ENCODE assay signal across 1 cellular context in the genomic region with DNA sequence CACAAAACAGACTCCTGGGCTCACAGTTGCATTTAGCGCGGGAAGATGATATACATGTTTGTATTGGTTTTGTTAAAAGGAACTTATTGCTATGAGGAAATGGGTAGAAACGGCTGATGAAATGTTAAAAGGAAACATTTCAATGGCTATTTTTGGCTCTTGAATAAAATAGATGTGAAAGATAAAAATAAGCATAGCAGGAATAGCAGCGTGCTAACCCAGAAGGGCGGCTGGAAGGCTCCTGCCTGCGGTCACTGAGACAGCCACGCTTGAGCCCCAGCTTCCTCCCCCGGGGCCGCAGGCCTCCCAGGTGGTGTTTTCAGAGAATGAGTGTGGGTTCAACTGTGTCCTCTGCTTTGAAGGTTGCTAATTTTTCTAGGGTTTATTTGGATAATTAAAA.
TF ChIP-seq lines count a peak whose summit lies in the region.

No MANE protein-coding gene starts in this region.

TF ChIP-seq in GM12878, 131 proteins besides CTCF, POLR2A, EP300 and RAD21 (continued from another document and continues in another):
- TF ChIP-seq, protein P1, sequence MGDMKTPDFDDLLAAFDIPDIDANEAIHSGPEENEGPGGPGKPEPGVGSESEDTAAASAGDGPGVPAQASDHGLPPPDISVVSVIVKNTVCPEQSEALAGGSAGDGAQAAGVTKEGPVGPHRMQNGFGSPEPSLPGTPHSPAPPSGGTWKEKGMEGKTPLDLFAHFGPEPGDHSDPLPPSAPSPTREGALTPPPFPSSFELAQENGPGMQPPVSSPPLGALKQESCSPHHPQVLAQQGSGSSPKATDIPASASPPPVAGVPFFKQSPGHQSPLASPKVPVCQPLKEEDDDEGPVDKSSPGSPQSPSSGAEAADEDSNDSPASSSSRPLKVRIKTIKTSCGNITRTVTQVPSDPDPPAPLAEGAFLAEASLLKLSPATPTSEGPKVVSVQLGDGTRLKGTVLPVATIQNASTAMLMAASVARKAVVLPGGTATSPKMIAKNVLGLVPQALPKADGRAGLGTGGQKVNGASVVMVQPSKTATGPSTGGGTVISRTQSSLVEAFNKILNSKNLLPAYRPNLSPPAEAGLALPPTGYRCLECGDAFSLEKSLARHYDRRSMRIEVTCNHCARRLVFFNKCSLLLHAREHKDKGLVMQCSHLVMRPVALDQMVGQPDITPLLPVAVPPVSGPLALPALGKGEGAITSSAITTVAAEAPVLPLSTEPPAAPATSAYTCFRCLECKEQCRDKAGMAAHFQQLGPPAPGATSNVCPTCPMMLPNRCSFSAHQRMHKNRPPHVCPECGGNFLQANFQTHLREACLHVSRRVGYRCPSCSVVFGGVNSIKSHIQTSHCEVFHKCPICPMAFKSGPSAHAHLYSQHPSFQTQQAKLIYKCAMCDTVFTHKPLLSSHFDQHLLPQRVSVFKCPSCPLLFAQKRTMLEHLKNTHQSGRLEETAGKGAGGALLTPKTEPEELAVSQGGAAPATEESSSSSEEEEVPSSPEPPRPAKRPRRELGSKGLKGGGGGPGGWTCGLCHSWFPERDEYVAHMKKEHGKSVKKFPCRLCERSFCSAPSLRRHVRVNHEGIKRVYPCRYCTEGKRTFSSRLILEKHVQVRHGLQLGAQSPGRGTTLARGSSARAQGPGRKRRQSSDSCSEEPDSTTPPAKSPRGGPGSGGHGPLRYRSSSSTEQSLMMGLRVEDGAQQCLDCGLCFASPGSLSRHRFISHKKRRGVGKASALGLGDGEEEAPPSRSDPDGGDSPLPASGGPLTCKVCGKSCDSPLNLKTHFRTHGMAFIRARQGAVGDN (IDR thresholded peaks at IDR 0.05), result no peak
- TF ChIP-seq ZNF207 (IDR thresholded peaks at IDR 0.05; ENCODE audit: borderline replicate concordance), result no peak
- TF ChIP-seq HDAC2 (IDR thresholded peaks at IDR 0.05), result no peak
- TF ChIP-seq JUNB (IDR thresholded peaks at IDR 0.05), result no peak; the same call in 1 of the 2 replicates
- TF ChIP-seq NFIC (IDR thresholded peaks at IDR 0.05; ENCODE audit: low read depth, low read length), result peak; percentile 82
- no peak for TF ChIP-seq YBX1 (IDR thresholded peaks at IDR 0.05)
- TF ChIP-seq FOS (IDR thresholded peaks at IDR 0.05; ENCODE audit: borderline replicate concordance, extremely low read depth, insufficient read length), result no peak
- TF ChIP-seq, protein P2, sequence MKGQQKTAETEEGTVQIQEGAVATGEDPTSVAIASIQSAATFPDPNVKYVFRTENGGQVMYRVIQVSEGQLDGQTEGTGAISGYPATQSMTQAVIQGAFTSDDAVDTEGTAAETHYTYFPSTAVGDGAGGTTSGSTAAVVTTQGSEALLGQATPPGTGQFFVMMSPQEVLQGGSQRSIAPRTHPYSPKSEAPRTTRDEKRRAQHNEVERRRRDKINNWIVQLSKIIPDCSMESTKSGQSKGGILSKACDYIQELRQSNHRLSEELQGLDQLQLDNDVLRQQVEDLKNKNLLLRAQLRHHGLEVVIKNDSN (IDR thresholded peaks at IDR 0.05; ENCODE audit: borderline replicate concordance, extremely low read length, insufficient read depth, low read depth, low read length), result no peak
- no peak for TF ChIP-seq SIN3A (IDR thresholded peaks at IDR 0.05; ENCODE audit: low read depth, low read length)
- no peak for TF ChIP-seq SMAD1 (IDR thresholded peaks at IDR 0.05; ENCODE audit: low read depth, partially characterized antibody)
- 0 out of 2 replicates have a peak, but pooled peaks have one; percentile 50 for TF ChIP-seq TCF3 (IDR thresholded peaks at IDR 0.05; ENCODE audit: borderline replicate concordance, insufficient read depth, low read depth, low read length)
- no peak for TF ChIP-seq SREBF2 (IDR thresholded peaks at IDR 0.05; ENCODE audit: low read length)
- no peak for TF ChIP-seq MYB (IDR thresholded peaks at IDR 0.05; ENCODE audit: borderline replicate concordance, low read depth, low read length)
- TF ChIP-seq ZBED1 (IDR thresholded peaks at IDR 0.05; ENCODE audit: borderline replicate concordance), result peak; percentile 27; the same call in 1 of the 2 replicates
- TF ChIP-seq BHLHE40 (IDR thresholded peaks at IDR 0.05; ENCODE audit: borderline replicate concordance in 1 of 2, low read depth in 2 of 2, low read length in 1 of 2), result peak; percentile 77 to 81
- peak; percentile 24; the same call in 1 of the 2 replicates for TF ChIP-seq CHD2 (IDR thresholded peaks at IDR 0.05; ENCODE audit: borderline replicate concordance, low read depth, low read length)
- TF ChIP-seq EED (IDR thresholded peaks at IDR 0.05; ENCODE audit: low read depth), result peak; percentile 72
- 0 out of 2 replicates have a peak, but pooled peaks have one; percentile 36 for TF ChIP-seq MTA3 (IDR thresholded peaks at IDR 0.05; ENCODE audit: borderline replicate concordance, low read length)
- TF ChIP-seq FOXM1 (IDR thresholded peaks at IDR 0.05; ENCODE audit: low read depth, low read length), result peak; percentile 80; the same call in 1 of the 2 replicates
- TF ChIP-seq, protein P3, sequence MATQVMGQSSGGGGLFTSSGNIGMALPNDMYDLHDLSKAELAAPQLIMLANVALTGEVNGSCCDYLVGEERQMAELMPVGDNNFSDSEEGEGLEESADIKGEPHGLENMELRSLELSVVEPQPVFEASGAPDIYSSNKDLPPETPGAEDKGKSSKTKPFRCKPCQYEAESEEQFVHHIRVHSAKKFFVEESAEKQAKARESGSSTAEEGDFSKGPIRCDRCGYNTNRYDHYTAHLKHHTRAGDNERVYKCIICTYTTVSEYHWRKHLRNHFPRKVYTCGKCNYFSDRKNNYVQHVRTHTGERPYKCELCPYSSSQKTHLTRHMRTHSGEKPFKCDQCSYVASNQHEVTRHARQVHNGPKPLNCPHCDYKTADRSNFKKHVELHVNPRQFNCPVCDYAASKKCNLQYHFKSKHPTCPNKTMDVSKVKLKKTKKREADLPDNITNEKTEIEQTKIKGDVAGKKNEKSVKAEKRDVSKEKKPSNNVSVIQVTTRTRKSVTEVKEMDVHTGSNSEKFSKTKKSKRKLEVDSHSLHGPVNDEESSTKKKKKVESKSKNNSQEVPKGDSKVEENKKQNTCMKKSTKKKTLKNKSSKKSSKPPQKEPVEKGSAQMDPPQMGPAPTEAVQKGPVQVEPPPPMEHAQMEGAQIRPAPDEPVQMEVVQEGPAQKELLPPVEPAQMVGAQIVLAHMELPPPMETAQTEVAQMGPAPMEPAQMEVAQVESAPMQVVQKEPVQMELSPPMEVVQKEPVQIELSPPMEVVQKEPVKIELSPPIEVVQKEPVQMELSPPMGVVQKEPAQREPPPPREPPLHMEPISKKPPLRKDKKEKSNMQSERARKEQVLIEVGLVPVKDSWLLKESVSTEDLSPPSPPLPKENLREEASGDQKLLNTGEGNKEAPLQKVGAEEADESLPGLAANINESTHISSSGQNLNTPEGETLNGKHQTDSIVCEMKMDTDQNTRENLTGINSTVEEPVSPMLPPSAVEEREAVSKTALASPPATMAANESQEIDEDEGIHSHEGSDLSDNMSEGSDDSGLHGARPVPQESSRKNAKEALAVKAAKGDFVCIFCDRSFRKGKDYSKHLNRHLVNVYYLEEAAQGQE (IDR thresholded peaks at IDR 0.05; ENCODE audit: low read depth, low read length), result no peak
- no peak for TF ChIP-seq NRF1 (conservative IDR thresholded peaks at IDR 0.05; ENCODE audit: low read depth, low read length)
- TF ChIP-seq, protein P4, sequence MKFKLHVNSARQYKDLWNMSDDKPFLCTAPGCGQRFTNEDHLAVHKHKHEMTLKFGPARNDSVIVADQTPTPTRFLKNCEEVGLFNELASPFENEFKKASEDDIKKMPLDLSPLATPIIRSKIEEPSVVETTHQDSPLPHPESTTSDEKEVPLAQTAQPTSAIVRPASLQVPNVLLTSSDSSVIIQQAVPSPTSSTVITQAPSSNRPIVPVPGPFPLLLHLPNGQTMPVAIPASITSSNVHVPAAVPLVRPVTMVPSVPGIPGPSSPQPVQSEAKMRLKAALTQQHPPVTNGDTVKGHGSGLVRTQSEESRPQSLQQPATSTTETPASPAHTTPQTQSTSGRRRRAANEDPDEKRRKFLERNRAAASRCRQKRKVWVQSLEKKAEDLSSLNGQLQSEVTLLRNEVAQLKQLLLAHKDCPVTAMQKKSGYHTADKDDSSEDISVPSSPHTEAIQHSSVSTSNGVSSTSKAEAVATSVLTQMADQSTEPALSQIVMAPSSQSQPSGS (IDR thresholded peaks at IDR 0.05; ENCODE audit: low read length), result peak; percentile 41; the same call in 1 of the 2 replicates
- TF ChIP-seq, protein P5, sequence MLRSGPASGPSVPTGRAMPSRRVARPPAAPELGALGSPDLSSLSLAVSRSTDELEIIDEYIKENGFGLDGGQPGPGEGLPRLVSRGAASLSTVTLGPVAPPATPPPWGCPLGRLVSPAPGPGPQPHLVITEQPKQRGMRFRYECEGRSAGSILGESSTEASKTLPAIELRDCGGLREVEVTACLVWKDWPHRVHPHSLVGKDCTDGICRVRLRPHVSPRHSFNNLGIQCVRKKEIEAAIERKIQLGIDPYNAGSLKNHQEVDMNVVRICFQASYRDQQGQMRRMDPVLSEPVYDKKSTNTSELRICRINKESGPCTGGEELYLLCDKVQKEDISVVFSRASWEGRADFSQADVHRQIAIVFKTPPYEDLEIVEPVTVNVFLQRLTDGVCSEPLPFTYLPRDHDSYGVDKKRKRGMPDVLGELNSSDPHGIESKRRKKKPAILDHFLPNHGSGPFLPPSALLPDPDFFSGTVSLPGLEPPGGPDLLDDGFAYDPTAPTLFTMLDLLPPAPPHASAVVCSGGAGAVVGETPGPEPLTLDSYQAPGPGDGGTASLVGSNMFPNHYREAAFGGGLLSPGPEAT (IDR thresholded peaks at IDR 0.05; ENCODE audit: low read depth), result peak; percentile 57; the same call in 1 of the 2 replicates
- TF ChIP-seq MEF2B (IDR thresholded peaks at IDR 0.05; ENCODE audit: partially characterized antibody, poor library complexity, severe bottlenecking), result peak; percentile 96
- TF ChIP-seq CREM (IDR thresholded peaks at IDR 0.05; ENCODE audit: low read depth), result peak; percentile 60
- no peak for TF ChIP-seq HCFC1 (IDR thresholded peaks at IDR 0.05; ENCODE audit: low read length)
- 0 out of 2 replicates have a peak, but pooled peaks have one; percentile 24 for TF ChIP-seq DPF2 (IDR thresholded peaks at IDR 0.05)
- peak; percentile 31; the same call in 1 of the 2 replicates for TF ChIP-seq SPI1 (IDR thresholded peaks at IDR 0.05; ENCODE audit: borderline replicate concordance, insufficient read depth, low read depth, low read length)
- no peak for TF ChIP-seq RELA (IDR thresholded peaks at IDR 0.05; ENCODE audit: borderline replicate concordance, partially characterized antibody)
- TF ChIP-seq LARP7 (IDR thresholded peaks at IDR 0.05), result no peak
- 0 out of 2 replicates have a peak, but pooled peaks have one; percentile 42 for TF ChIP-seq TCF12 (IDR thresholded peaks at IDR 0.05; ENCODE audit: low read depth, low read length)
- no peak for TF ChIP-seq RB1 (IDR thresholded peaks at IDR 0.05; ENCODE audit: borderline replicate concordance)
- TF ChIP-seq, protein P6, sequence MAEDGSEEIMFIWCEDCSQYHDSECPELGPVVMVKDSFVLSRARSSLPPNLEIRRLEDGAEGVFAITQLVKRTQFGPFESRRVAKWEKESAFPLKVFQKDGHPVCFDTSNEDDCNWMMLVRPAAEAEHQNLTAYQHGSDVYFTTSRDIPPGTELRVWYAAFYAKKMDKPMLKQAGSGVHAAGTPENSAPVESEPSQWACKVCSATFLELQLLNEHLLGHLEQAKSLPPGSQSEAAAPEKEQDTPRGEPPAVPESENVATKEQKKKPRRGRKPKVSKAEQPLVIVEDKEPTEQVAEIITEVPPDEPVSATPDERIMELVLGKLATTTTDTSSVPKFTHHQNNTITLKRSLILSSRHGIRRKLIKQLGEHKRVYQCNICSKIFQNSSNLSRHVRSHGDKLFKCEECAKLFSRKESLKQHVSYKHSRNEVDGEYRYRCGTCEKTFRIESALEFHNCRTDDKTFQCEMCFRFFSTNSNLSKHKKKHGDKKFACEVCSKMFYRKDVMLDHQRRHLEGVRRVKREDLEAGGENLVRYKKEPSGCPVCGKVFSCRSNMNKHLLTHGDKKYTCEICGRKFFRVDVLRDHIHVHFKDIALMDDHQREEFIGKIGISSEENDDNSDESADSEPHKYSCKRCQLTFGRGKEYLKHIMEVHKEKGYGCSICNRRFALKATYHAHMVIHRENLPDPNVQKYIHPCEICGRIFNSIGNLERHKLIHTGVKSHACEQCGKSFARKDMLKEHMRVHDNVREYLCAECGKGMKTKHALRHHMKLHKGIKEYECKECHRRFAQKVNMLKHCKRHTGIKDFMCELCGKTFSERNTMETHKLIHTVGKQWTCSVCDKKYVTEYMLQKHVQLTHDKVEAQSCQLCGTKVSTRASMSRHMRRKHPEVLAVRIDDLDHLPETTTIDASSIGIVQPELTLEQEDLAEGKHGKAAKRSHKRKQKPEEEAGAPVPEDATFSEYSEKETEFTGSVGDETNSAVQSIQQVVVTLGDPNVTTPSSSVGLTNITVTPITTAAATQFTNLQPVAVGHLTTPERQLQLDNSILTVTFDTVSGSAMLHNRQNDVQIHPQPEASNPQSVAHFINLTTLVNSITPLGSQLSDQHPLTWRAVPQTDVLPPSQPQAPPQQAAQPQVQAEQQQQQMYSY (CRISPR knock-in tag; IDR thresholded peaks at IDR 0.05), result no peak
- TF ChIP-seq, protein P7, sequence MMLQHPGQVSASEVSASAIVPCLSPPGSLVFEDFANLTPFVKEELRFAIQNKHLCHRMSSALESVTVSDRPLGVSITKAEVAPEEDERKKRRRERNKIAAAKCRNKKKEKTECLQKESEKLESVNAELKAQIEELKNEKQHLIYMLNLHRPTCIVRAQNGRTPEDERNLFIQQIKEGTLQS (IDR thresholded peaks at IDR 0.05; ENCODE audit: borderline replicate concordance, extremely low read depth, low read depth, low read length), result no peak
- TF ChIP-seq STAT1 (conservative IDR thresholded peaks at IDR 0.05), result no peak
- no peak for TF ChIP-seq STAT3 (IDR thresholded peaks at IDR 0.05; ENCODE audit: low read depth, low read length)
- no peak for TF ChIP-seq BRCA1 (IDR thresholded peaks at IDR 0.05; ENCODE audit: low read depth, low read length)
- peak; percentile 91 for TF ChIP-seq MEF2A (IDR thresholded peaks at IDR 0.05; ENCODE audit: insufficient read depth, low read depth, low read length)
- no peak for TF ChIP-seq SRF (IDR thresholded peaks at IDR 0.05; ENCODE audit: low read depth in 2 of 2, low read length in 2 of 2)
- TF ChIP-seq ETV6 (conservative IDR thresholded peaks at IDR 0.05 in 1 of 2, IDR thresholded peaks at IDR 0.05 in 1 of 2; ENCODE audit: borderline replicate concordance in 1 of 2, low read depth in 1 of 2), result peak in 1 of 2 experiments; percentile 45; a peak in 1 of 4 replicates
- 0 out of 2 replicates have a peak, but pooled peaks have one; percentile 34 for TF ChIP-seq GATAD2B (conservative IDR thresholded peaks at IDR 0.05; ENCODE audit: low read depth)
- peak; percentile 60; the same call in 1 of the 2 replicates for TF ChIP-seq NR2F1 (conservative IDR thresholded peaks at IDR 0.05)
- TF ChIP-seq HDAC6 (IDR thresholded peaks at IDR 0.05; ENCODE audit: unreplicated experiment), result no peak
- TF ChIP-seq RUNX3 (IDR thresholded peaks at IDR 0.05; ENCODE audit: low read length), result peak; percentile 94
- TF ChIP-seq CBX5 (IDR thresholded peaks at IDR 0.05; ENCODE audit: low read depth), result peak; percentile 67; the same call in 1 of the 2 replicates
- TF ChIP-seq, protein P8, sequence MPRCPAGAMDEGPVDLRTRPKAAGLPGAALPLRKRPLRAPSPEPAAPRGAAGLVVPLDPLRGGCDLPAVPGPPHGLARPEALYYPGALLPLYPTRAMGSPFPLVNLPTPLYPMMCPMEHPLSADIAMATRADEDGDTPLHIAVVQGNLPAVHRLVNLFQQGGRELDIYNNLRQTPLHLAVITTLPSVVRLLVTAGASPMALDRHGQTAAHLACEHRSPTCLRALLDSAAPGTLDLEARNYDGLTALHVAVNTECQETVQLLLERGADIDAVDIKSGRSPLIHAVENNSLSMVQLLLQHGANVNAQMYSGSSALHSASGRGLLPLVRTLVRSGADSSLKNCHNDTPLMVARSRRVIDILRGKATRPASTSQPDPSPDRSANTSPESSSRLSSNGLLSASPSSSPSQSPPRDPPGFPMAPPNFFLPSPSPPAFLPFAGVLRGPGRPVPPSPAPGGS (IDR thresholded peaks at IDR 0.05; ENCODE audit: borderline replicate concordance, insufficient read depth, low read depth, low read length, poor library complexity, severe bottlenecking), result peak; percentile 73
